ENCODE assay signal across 1 cellular context in genomic region chr2:109217362-109218086, GRCh38.
TF ChIP-seq lines count a peak whose summit lies in the region.

No MANE protein-coding gene starts in this region.

TF ChIP-seq in GM12878, 131 proteins besides CTCF, POLR2A, EP300 and RAD21 (continued from another document and continues in another):
- TF ChIP-seq, protein P1, sequence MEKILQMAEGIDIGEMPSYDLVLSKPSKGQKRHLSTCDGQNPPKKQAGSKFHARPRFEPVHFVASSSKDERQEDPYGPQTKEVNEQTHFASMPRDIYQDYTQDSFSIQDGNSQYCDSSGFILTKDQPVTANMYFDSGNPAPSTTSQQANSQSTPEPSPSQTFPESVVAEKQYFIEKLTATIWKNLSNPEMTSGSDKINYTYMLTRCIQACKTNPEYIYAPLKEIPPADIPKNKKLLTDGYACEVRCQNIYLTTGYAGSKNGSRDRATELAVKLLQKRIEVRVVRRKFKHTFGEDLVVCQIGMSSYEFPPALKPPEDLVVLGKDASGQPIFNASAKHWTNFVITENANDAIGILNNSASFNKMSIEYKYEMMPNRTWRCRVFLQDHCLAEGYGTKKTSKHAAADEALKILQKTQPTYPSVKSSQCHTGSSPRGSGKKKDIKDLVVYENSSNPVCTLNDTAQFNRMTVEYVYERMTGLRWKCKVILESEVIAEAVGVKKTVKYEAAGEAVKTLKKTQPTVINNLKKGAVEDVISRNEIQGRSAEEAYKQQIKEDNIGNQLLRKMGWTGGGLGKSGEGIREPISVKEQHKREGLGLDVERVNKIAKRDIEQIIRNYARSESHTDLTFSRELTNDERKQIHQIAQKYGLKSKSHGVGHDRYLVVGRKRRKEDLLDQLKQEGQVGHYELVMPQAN (conservative IDR thresholded peaks at IDR 0.05) = no peak
- 0 out of 2 replicates have a peak, but pooled peaks have one; percentile 5 for TF ChIP-seq MLLT1 (IDR thresholded peaks at IDR 0.05)
- TF ChIP-seq EED (IDR thresholded peaks at IDR 0.05; ENCODE audit: low read depth) = peak; percentile 63
- TF ChIP-seq SKIL (IDR thresholded peaks at IDR 0.05; ENCODE audit: low read depth, poor library complexity, severe bottlenecking) = no peak
- peak; percentile 67; the same call in 1 of the 2 replicates for TF ChIP-seq GABPA (IDR thresholded peaks at IDR 0.05; ENCODE audit: low read depth)
- TF ChIP-seq KAT2A (conservative IDR thresholded peaks at IDR 0.05; ENCODE audit: control insufficient read depth, low read depth, low read length) = no peak
- no peak for TF ChIP-seq KLF5 (IDR thresholded peaks at IDR 0.05; ENCODE audit: partially characterized antibody)
- no peak for TF ChIP-seq SUPT20H (IDR thresholded peaks at IDR 0.05; ENCODE audit: borderline replicate concordance, control insufficient read depth, low read depth, low read length)
- no peak for TF ChIP-seq POLR2AphosphoS5 (IDR thresholded peaks at IDR 0.05; ENCODE audit: low read length)
- TF ChIP-seq HDAC6 (IDR thresholded peaks at IDR 0.05; ENCODE audit: unreplicated experiment) = no peak
- 0 out of 2 replicates have a peak, but pooled peaks have one; percentile 62 for TF ChIP-seq TCF3 (IDR thresholded peaks at IDR 0.05; ENCODE audit: borderline replicate concordance, insufficient read depth, low read depth, low read length)
- TF ChIP-seq HDGF (IDR thresholded peaks at IDR 0.05) = no peak
- no peak for TF ChIP-seq PAX5 (IDR thresholded peaks at IDR 0.05; ENCODE audit: borderline replicate concordance, low read depth, low read length)
- TF ChIP-seq CHD1 (IDR thresholded peaks at IDR 0.05; ENCODE audit: low read depth, low read length) = no peak
- TF ChIP-seq RUNX3 (IDR thresholded peaks at IDR 0.05; ENCODE audit: low read length) = peak; percentile 63
- TF ChIP-seq IKZF1 (conservative IDR thresholded peaks at IDR 0.05) = peak; percentile 43
- TF ChIP-seq, protein P2, sequence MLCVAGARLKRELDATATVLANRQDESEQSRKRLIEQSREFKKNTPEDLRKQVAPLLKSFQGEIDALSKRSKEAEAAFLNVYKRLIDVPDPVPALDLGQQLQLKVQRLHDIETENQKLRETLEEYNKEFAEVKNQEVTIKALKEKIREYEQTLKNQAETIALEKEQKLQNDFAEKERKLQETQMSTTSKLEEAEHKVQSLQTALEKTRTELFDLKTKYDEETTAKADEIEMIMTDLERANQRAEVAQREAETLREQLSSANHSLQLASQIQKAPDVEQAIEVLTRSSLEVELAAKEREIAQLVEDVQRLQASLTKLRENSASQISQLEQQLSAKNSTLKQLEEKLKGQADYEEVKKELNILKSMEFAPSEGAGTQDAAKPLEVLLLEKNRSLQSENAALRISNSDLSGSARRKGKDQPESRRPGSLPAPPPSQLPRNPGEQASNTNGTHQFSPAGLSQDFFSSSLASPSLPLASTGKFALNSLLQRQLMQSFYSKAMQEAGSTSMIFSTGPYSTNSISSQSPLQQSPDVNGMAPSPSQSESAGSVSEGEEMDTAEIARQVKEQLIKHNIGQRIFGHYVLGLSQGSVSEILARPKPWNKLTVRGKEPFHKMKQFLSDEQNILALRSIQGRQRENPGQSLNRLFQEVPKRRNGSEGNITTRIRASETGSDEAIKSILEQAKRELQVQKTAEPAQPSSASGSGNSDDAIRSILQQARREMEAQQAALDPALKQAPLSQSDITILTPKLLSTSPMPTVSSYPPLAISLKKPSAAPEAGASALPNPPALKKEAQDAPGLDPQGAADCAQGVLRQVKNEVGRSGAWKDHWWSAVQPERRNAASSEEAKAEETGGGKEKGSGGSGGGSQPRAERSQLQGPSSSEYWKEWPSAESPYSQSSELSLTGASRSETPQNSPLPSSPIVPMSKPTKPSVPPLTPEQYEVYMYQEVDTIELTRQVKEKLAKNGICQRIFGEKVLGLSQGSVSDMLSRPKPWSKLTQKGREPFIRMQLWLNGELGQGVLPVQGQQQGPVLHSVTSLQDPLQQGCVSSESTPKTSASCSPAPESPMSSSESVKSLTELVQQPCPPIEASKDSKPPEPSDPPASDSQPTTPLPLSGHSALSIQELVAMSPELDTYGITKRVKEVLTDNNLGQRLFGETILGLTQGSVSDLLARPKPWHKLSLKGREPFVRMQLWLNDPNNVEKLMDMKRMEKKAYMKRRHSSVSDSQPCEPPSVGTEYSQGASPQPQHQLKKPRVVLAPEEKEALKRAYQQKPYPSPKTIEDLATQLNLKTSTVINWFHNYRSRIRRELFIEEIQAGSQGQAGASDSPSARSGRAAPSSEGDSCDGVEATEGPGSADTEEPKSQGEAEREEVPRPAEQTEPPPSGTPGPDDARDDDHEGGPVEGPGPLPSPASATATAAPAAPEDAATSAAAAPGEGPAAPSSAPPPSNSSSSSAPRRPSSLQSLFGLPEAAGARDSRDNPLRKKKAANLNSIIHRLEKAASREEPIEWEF (IDR thresholded peaks at IDR 0.05; ENCODE audit: insufficient replicate concordance, low read depth, low read length) = no peak
- TF ChIP-seq ZBED1 (IDR thresholded peaks at IDR 0.05; ENCODE audit: borderline replicate concordance) = peak; percentile 35; the same call in 1 of the 2 replicates
- no peak for TF ChIP-seq PBX3 (IDR thresholded peaks at IDR 0.05; ENCODE audit: insufficient replicate concordance, low read depth, low read length)
- TF ChIP-seq FOS (IDR thresholded peaks at IDR 0.05; ENCODE audit: borderline replicate concordance, extremely low read depth, insufficient read length) = no peak
- no peak for TF ChIP-seq E2F4 (IDR thresholded peaks at IDR 0.05; ENCODE audit: low read depth, low read length)
- no peak for TF ChIP-seq IRF4 (IDR thresholded peaks at IDR 0.05; ENCODE audit: low read depth, low read length)
- 0 out of 2 replicates have a peak, but pooled peaks have one; percentile 17 for TF ChIP-seq CBFB (IDR thresholded peaks at IDR 0.05; ENCODE audit: low read depth)
- TF ChIP-seq IKZF2 (IDR thresholded peaks at IDR 0.05) = no peak; a peak in 1 of 4 replicates
- no peak for TF ChIP-seq ZNF384 (IDR thresholded peaks at IDR 0.05; ENCODE audit: borderline replicate concordance, low read depth, low read length)
- TF ChIP-seq ZNF622 (IDR thresholded peaks at IDR 0.05) = no peak
- no peak for TF ChIP-seq POLR2AphosphoS2 (IDR thresholded peaks at IDR 0.05; ENCODE audit: low read depth, low read length)
- TF ChIP-seq ETV6 (conservative IDR thresholded peaks at IDR 0.05 in 1 of 2, IDR thresholded peaks at IDR 0.05 in 1 of 2; ENCODE audit: borderline replicate concordance in 1 of 2, low read depth in 1 of 2) = peak in 1 of 2 experiments; percentile 63; a peak in 1 of 4 replicates
- TF ChIP-seq, protein P3, sequence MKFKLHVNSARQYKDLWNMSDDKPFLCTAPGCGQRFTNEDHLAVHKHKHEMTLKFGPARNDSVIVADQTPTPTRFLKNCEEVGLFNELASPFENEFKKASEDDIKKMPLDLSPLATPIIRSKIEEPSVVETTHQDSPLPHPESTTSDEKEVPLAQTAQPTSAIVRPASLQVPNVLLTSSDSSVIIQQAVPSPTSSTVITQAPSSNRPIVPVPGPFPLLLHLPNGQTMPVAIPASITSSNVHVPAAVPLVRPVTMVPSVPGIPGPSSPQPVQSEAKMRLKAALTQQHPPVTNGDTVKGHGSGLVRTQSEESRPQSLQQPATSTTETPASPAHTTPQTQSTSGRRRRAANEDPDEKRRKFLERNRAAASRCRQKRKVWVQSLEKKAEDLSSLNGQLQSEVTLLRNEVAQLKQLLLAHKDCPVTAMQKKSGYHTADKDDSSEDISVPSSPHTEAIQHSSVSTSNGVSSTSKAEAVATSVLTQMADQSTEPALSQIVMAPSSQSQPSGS (IDR thresholded peaks at IDR 0.05; ENCODE audit: low read length) = peak; percentile 49; the same call in 1 of the 2 replicates
- peak; percentile 60; the same call in 1 of the 2 replicates for TF ChIP-seq TCF12 (IDR thresholded peaks at IDR 0.05; ENCODE audit: low read depth, low read length)
- TF ChIP-seq MXI1 (IDR thresholded peaks at IDR 0.05; ENCODE audit: low read depth, low read length) = 0 out of 2 replicates have a peak, but pooled peaks have one; percentile 21
- no peak for TF ChIP-seq SIN3A (IDR thresholded peaks at IDR 0.05; ENCODE audit: low read depth, low read length)
- TF ChIP-seq PKNOX1 (IDR thresholded peaks at IDR 0.05) = no peak
- TF ChIP-seq SUZ12 (IDR thresholded peaks at IDR 0.05; ENCODE audit: unreplicated experiment) = no peak
- no peak for TF ChIP-seq CEBPZ (IDR thresholded peaks at IDR 0.05; ENCODE audit: low read depth, low read length)
- TF ChIP-seq CBX5 (IDR thresholded peaks at IDR 0.05; ENCODE audit: low read depth) = no peak
